In the genomic region with DNA sequence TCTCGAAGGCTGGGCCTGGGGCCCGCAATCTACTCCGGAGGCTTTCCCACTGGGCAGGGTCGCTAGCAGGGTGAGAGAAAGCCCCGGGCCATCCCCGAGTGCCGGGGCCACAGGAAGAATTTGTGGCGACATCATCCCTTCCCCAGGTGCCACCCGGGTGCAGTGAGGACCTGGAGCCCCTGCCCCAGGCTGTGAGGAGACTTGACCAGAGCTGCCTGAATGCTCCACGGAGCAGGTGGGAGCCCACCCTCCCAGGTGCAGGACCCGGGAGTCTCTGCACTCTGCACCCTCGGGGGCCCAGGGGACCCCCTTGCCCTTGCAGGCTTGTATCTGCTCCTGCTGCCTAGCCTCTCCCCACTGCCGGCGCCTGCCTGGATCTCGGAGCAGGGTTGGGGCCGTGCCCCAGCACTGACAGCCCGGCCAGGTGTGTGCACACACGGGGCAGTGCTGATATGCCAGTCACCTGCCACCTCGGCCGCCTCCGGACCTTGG, we compare ENCODE assay signal across 9 cellular contexts.
DNase-seq lines count a peak whose midpoint lies in the region; ATAC-seq, FAIRE-seq and TF ChIP-seq lines count a peak whose summit lies in the region.
"Had no signal": no experiment of that assay in that cellular context is flagged by ENCODE, and none has a peak within 500 bp of the region (broad histone marks: within the 10 kb centered on the region; RNA-seq: fewer than 3 reads in every experiment).

No MANE protein-coding gene starts in this region.

- 21 to 22% methylated on average over 21 of the region's 21 CpGs for WGBS in pancreas, 2 donors

- DNase-seq in effector memory CD8-positive, alpha-beta T cell: no peak
- DNase-seq in pancreas (peak in 2 of 6 donors; percentile 59 to 65), NOMO-1 treated with DMSO at 0.1 percent for 48 hours (lab: John Stamatoyannopoulos, UW; ENCODE audit: unreplicated experiment) (no peak)
- DNase-seq in activated effector memory CD4-positive, alpha-beta T cell treated with anti-CD3 and anti-CD28 coated beads, Interleukin-2, amount 50 U/mL, for 16 hours: no peak

- intact Hi-C loops in pancreas (cut with DNase I): no loop called here

- H3K27me3 Mint-ChIP-seq in effector memory CD8-positive, alpha-beta T cell: peaks cover 42 to 79% of the 10 kb centered on the region in 2 donors

- no peak overlapping the region for H3K27ac Mint-ChIP-seq in effector memory CD8-positive, alpha-beta T cell
- H3K27ac Mint-ChIP-seq: T-helper 1 cell treated with Interleukin-12 subunit alpha and Interleukin-12 subunit beta and Interleukin-4 antibody, amounts not matched to agents 30 μg/mL and 1 μg/mL, for 36 hours had no signal

- peak; percentile 14 for ATAC-seq in HG03342 (IDR thresholded peaks at IDR 0.05; ENCODE audit: unreplicated experiment)
- no peak for ATAC-seq in effector memory CD8-positive, alpha-beta T cell (replicated peaks)
- ATAC-seq in pancreas: peak; percentile 38 to 65 (median 46)
- ATAC-seq in GM21786 (IDR thresholded peaks at IDR 0.05; ENCODE audit: unreplicated experiment): no peak
- no peak for ATAC-seq in GM21423 (IDR thresholded peaks at IDR 0.05; ENCODE audit: unreplicated experiment)

- no peak for TF ChIP-seq CTCF in pancreas (IDR thresholded peaks at IDR 0.05)

- peaks cover 0 to 1% of the 10 kb centered on the region in 2 donors for H3K9me3 Mint-ChIP-seq in effector memory CD8-positive, alpha-beta T cell
- H3K9me3 Mint-ChIP-seq: T-helper 1 cell treated with Interleukin-12 subunit alpha and Interleukin-12 subunit beta and Interleukin-4 antibody, amounts not matched to agents 30 μg/mL and 1 μg/mL, for 36 hours had no signal

- H3K27ac ChIP-seq in pancreas: no peak overlapping the region

- H3K36me3 Mint-ChIP-seq in effector memory CD8-positive, alpha-beta T cell (ENCODE audit: insufficient read depth): no peaks in the 10 kb centered on the region

- peaks cover 0 to 5% of the 10 kb centered on the region in 2 donors for H3K4me1 Mint-ChIP-seq in effector memory CD8-positive, alpha-beta T cell (ENCODE audit: low read depth in 2 of 2)

- H3K36me3 ChIP-seq in pancreas: no peaks in the 10 kb centered on the region

- H3K4me3 Mint-ChIP-seq in effector memory CD8-positive, alpha-beta T cell: peak overlapping the region; percentile 10 to 40

- no peaks in the 10 kb centered on the region for H3K4me1 ChIP-seq in pancreas

- peaks cover 0 to 16% (median 3%) of the 10 kb centered on the region in 4 donors for H3K27me3 ChIP-seq in pancreas

- no peaks in the 10 kb centered on the region for H3K9me3 ChIP-seq in pancreas

- H3K4me3 ChIP-seq in GM08714 (ENCODE audit: low read length) (peak overlapping the region; percentile 4; the same call in 1 of the 2 replicates), pancreas (peak overlapping the region in 3 of 4 donors; percentile 33 to 52 (median 37))

- FAIRE-seq in pancreas (lab: Jason Lieb, UNC): no peak

Comparison
In these comparisons a context has a peak if more than half of its experiments do, and no peak if none do; other contexts are left out.
1. ATAC-seq: peak in HG03342 (single experiment) and pancreas (4 of 4); none in effector memory CD8-positive, alpha-beta T cell (single experiment), GM21786 (single experiment) and GM21423 (single experiment).